In genomic region chr15:98025237-98025636, GRCh38 we compare ENCODE assay signal across 18 cellular contexts.
DNase-seq lines count a peak whose midpoint lies in the region; ATAC-seq and TF ChIP-seq lines count a peak whose summit lies in the region.
"Had no signal": no experiment of that assay in that cellular context is flagged by ENCODE, and none has a peak within 500 bp of the region (broad histone marks: within the 10 kb centered on the region; RNA-seq: fewer than 3 reads in every experiment).

No MANE protein-coding gene starts in this region.

- H3K27ac Mint-ChIP-seq in GM23338 (no peak overlapping the region), WTC11 (peak overlapping the region; percentile 48)
- H3K27ac Mint-ChIP-seq in naive thymus-derived CD4-positive, alpha-beta T cell, result no peak overlapping the region
- H3K27ac Mint-ChIP-seq: naive B cell had no signal

- WGBS in smooth muscle cell (ENCODE audit: low lambda C conversion rate), result 79% methylated on average over 2 of the region's 2 CpGs

- no peak overlapping the region for H3K9ac ChIP-seq in smooth muscle cell (ENCODE audit: low read depth)

- H3K4me3 ChIP-seq in GM23338, result no peak overlapping the region
- H3K4me3 ChIP-seq in foreskin fibroblast (ENCODE audit: low read depth in 1 of 2, low read length in 2 of 2), result no peak overlapping the region
- H3K4me3 ChIP-seq in smooth muscle cell, result no peak overlapping the region
- H3K4me3 ChIP-seq in naive thymus-derived CD4-positive, alpha-beta T cell (ENCODE audit: low read length), result no peak overlapping the region
- H3K4me3 ChIP-seq: psoas muscle had no signal

- no peaks in the 10 kb centered on the region for H3K9me3 ChIP-seq in smooth muscle cell (replicated peaks; ENCODE audit: low read depth)
- H3K9me3 ChIP-seq in naive thymus-derived CD4-positive, alpha-beta T cell (ENCODE audit: control insufficient read depth in 2 of 3, low read length in 3 of 3), result no peaks in the 10 kb centered on the region
- H3K9me3 ChIP-seq: psoas muscle had no signal

- H3K4me2 ChIP-seq in GM23338 (no peak overlapping the region), smooth muscle cell (no peak overlapping the region)

- H3K9me3 Mint-ChIP-seq in GM23338 (peaks cover 4% of the 10 kb centered on the region; the same call in 1 of the 3 replicates), WTC11 (peaks cover 12% of the 10 kb centered on the region)
- peaks cover 0 to 13% (median 3%) of the 10 kb centered on the region in 11 donors for H3K9me3 Mint-ChIP-seq in naive thymus-derived CD4-positive, alpha-beta T cell

- H3K27ac ChIP-seq in GM23338 (ENCODE audit: low read depth) (no peak overlapping the region), smooth muscle cell (ENCODE audit: low read depth) (peak overlapping the region; percentile 42)
- no peak overlapping the region for H3K27ac ChIP-seq in naive thymus-derived CD4-positive, alpha-beta T cell (ENCODE audit: low read depth, low read length)
- H3K27ac ChIP-seq: C4-2B, psoas muscle had no signal

- no peaks in the 10 kb centered on the region; the same call in 1 of the 2 replicates for H3K9me2 ChIP-seq in GM23338 (ENCODE audit: insufficient read depth)

- H3K27me3 Mint-ChIP-seq in GM23338 (ENCODE audit: insufficient read depth, low read depth, poor library complexity) (peaks cover 3% of the 10 kb centered on the region), WTC11 (ENCODE audit: low read depth) (no peaks in the 10 kb centered on the region)
- peaks cover 2 to 20% (median 16%) of the 10 kb centered on the region in 5 donors for H3K27me3 Mint-ChIP-seq in naive thymus-derived CD4-positive, alpha-beta T cell

- POLR2A ChIA-PET in WTC11 (lab: Charles Lee), result interaction anchor here (0.6 to 0.7 kb wide), 2 partner anchors 37 to 136 kb away, joined by 3 to 6 read pairs; no protein-coding TSS in a partner anchor
- POLR2A ChIA-PET in naive thymus-derived CD4-positive, alpha-beta T cell (lab: Charles Lee), result interaction anchor here (0.7 kb wide), 1 partner anchor 26 kb away, joined by 3 read pairs; no protein-coding TSS in a partner anchor

- H4K20me1 ChIP-seq in GM23338 (replicated peaks; ENCODE audit: insufficient read depth), result no peaks in the 10 kb centered on the region
- no peaks in the 10 kb centered on the region for H4K20me1 ChIP-seq in smooth muscle cell (ENCODE audit: low read depth)

- peaks cover 7% of the 10 kb centered on the region; the same call in 1 of the 2 replicates for H3K4me1 ChIP-seq in GM23338 (ENCODE audit: insufficient read depth)
- no peaks in the 10 kb centered on the region for H3K4me1 ChIP-seq in smooth muscle cell (ENCODE audit: low read depth)
- no peaks in the 10 kb centered on the region for H3K4me1 ChIP-seq in naive thymus-derived CD4-positive, alpha-beta T cell (ENCODE audit: control insufficient read depth in 2 of 2, insufficient read depth in 2 of 2, low read length in 2 of 2)
- H3K4me1 ChIP-seq: psoas muscle had no signal

- no peaks in the 10 kb centered on the region for H3F3A ChIP-seq in GM23338 (replicated peaks; ENCODE audit: low read depth)
- no peaks in the 10 kb centered on the region for H3F3A ChIP-seq in smooth muscle cell (ENCODE audit: low read depth)

- H3K79me2 ChIP-seq in GM23338 (replicated peaks; ENCODE audit: insufficient read depth), result no peaks in the 10 kb centered on the region
- no peaks in the 10 kb centered on the region for H3K79me2 ChIP-seq in smooth muscle cell (ENCODE audit: low read depth)

- no peak; the same call in 2 of the 3 replicates for ATAC-seq in GM23338
- ATAC-seq in WTC11, result peak; percentile 67
- ATAC-seq in GM19395 (IDR thresholded peaks at IDR 0.05; ENCODE audit: unreplicated experiment), result no peak
- no peak for ATAC-seq in naive thymus-derived CD4-positive, alpha-beta T cell
- ATAC-seq: left lobe of liver, psoas muscle, Right ventricle myocardium inferior had no signal

- CTCF ChIA-PET in WTC11 (lab: Charles Lee), result interaction anchor here (1.0 to 1.2 kb wide), 3 partner anchors 121 to 287 kb away, joined by 3 to 5 read pairs (median 3); no protein-coding TSS in a partner anchor
- CTCF ChIA-PET in naive thymus-derived CD4-positive, alpha-beta T cell (lab: Charles Lee), result no interaction called here

- intact Hi-C loops in naive thymus-derived CD4-positive, alpha-beta T cell (cut with micrococcal nuclease), result no loop called here

- H3K4me1 Mint-ChIP-seq in GM23338, result peaks cover 14% of the 10 kb centered on the region
- peaks cover 16% of the 10 kb centered on the region for H3K4me1 Mint-ChIP-seq in WTC11
- H3K4me1 Mint-ChIP-seq in naive thymus-derived CD4-positive, alpha-beta T cell, result no peaks in the 10 kb centered on the region
- H3K4me1 Mint-ChIP-seq: naive B cell had no signal

- TF ChIP-seq CTCF in GM23338 (conservative IDR thresholded peaks at IDR 0.05; ENCODE audit: low read depth in 2 of 2) (no peak), WTC11 (IDR thresholded peaks at IDR 0.05) (no peak), foreskin fibroblast (IDR thresholded peaks at IDR 0.05; ENCODE audit: low read depth, low read length) (no peak), smooth muscle cell (IDR thresholded peaks at IDR 0.05; ENCODE audit: borderline replicate concordance, insufficient read depth, poor library complexity, severe bottlenecking) (no peak)

- no peak overlapping the region for H3K4me3 Mint-ChIP-seq in GM23338
- no peak overlapping the region for H3K4me3 Mint-ChIP-seq in WTC11
- no peak overlapping the region for H3K4me3 Mint-ChIP-seq in naive thymus-derived CD4-positive, alpha-beta T cell
- H3K4me3 Mint-ChIP-seq: naive B cell had no signal

- peak; percentile 8 for DNase-seq in GM23338 (ENCODE audit: low spot score)
- DNase-seq in WTC11 (ENCODE audit: low spot score), result no peak
- DNase-seq in foreskin fibroblast, result peak; percentile 30 to 64
- no peak for DNase-seq in smooth muscle cell (lab: John Stamatoyannopoulos, UW; ENCODE audit: unreplicated experiment)
- DNase-seq in stimulated activated CD4-positive, alpha-beta T cell treated with anti-CD3 and anti-CD28 coated beads, Interleukin-4, amount 100 ng/mL, for 1 hour, result no peak
- no peak for DNase-seq in naive thymus-derived CD4-positive, alpha-beta T cell
- no peak for DNase-seq in NCI-H1694 treated with DMSO at 0.1 percent for 48 hours (lab: John Stamatoyannopoulos, UW)
- DNase-seq: activated CD4-positive, alpha-beta T cell treated with anti-CD3 and anti-CD28 coated beads, Interleukin-2, amount 50 U/mL, for 4 hours; cortex of kidney; DND-41; naive B cell; NCI-H1436 treated with DMSO at 0.1 percent for 48 hours; NCI-H82; psoas muscle had no signal

- H3K27me3 ChIP-seq in GM23338 (ENCODE audit: insufficient read depth) (no peaks in the 10 kb centered on the region), smooth muscle cell (ENCODE audit: low read depth) (no peaks in the 10 kb centered on the region)
- no peaks in the 10 kb centered on the region for H3K27me3 ChIP-seq in naive thymus-derived CD4-positive, alpha-beta T cell (ENCODE audit: control insufficient read depth in 2 of 2, insufficient read depth in 2 of 2, low read length in 2 of 2)

- H2AFZ ChIP-seq in GM23338, result no peak overlapping the region
- no peak overlapping the region for H2AFZ ChIP-seq in smooth muscle cell (ENCODE audit: low read depth)

- H3K36me3 Mint-ChIP-seq in GM23338 (ENCODE audit: low read depth), result no peaks in the 10 kb centered on the region; the same call in 2 of the 3 replicates
- H3K36me3 Mint-ChIP-seq in WTC11, result peaks cover 4% of the 10 kb centered on the region; the same call in 1 of the 2 replicates
- H3K36me3 Mint-ChIP-seq in naive thymus-derived CD4-positive, alpha-beta T cell, result peaks cover 0 to 4% (median 0%) of the 10 kb centered on the region in 5 donors

- H3K36me3 ChIP-seq in GM23338 (ENCODE audit: insufficient read depth) (no peaks in the 10 kb centered on the region), smooth muscle cell (ENCODE audit: low read depth) (no peaks in the 10 kb centered on the region)
- H3K36me3 ChIP-seq in naive thymus-derived CD4-positive, alpha-beta T cell (ENCODE audit: control insufficient read depth in 2 of 3, insufficient read depth in 3 of 3, low read length in 3 of 3), result no peaks in the 10 kb centered on the region

TF ChIP-seq in GM23338, 12 proteins besides CTCF, POLR2A, EP300 and RAD21 (continues in another document):
- TF ChIP-seq EZH2phosphoT487 (IDR thresholded peaks at IDR 0.05; ENCODE audit: unreplicated experiment), result no peak

TF ChIP-seq in WTC11, 78 proteins besides CTCF, POLR2A, EP300 and RAD21 (continues in another document):
- no peak for TF ChIP-seq JUN (CRISPR knock-in tag; IDR thresholded peaks at IDR 0.05)
- TF ChIP-seq RORB (CRISPR knock-in tag; IDR thresholded peaks at IDR 0.05), result no peak
- TF ChIP-seq STAT6 (CRISPR knock-in tag; conservative IDR thresholded peaks at IDR 0.05; ENCODE audit: low read depth), result no peak
- TF ChIP-seq USF2 (CRISPR knock-in tag; IDR thresholded peaks at IDR 0.05), result no peak
- TF ChIP-seq ELF4 (CRISPR knock-in tag; IDR thresholded peaks at IDR 0.05; ENCODE audit: low read depth), result no peak

Comparison
In these comparisons a context has a peak if more than half of its experiments do, and no peak if none do; other contexts are left out.
1. DNase-seq: peak in GM23338 (single experiment) and foreskin fibroblast (2 of 2); none in WTC11 (single experiment), smooth muscle cell (single experiment), stimulated activated CD4-positive, alpha-beta T cell treated with anti-CD3 and anti-CD28 coated beads, Interleukin-4, amount 100 ng/mL, for 1 hour (single experiment), naive thymus-derived CD4-positive, alpha-beta T cell (0 of 9) and NCI-H1694 treated with DMSO at 0.1 percent for 48 hours (single experiment).